8 cellular contexts compared by ENCODE assay signal in the genomic region with DNA sequence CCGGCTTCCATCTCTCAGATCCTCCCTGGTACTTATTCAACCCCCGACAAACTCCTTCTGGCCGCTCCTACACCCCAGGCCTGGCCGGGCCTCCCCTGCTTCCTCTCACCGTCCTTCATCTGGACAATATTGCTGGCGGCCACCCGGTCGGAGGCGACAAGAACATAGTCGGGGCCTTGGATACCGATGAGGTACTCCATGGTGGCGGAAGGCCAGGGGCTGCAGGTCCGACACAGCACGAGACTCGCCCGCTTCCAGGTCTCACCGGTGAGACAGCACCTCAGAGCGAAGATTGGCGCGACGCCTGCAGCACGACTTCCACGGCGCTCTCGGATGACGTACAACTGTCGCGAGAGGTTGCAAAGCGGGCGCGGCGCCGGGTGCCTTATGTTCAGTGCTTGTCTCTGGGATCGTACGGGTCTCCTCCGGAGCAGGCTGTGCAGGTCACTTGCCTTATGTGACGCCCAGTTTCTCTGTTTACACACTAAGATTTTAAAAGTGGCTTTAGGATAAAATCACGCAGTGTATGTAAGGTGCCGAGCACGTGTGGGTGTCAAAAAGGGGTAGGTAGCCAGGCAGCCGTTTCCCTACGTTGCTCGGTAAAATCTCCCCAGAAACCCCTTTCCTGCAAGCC. TPM values are rescaled to one million over a fixed set of nuclear protein-coding genes. Genes with fewer than 3 reads are reported as not detected.
A peak's percentile ranks its signal among the peaks of the same experiment; 100 is the strongest.
DNase-seq lines count a peak whose midpoint lies in the region; ATAC-seq, FAIRE-seq and TF ChIP-seq lines count a peak whose summit lies in the region.

A gene (minus strand): TSS at position 294 of the 634 bp plus-strand sequence. CDS start 94 bp downstream, at position 200.

- CTCF ChIA-PET in endothelial cell of umbilical vein (lab: Charles Lee): interaction anchor here (0.7 to 1.2 kb wide), 2 partner anchors 74 to 484 kb away, joined by 4 to 5 read pairs; no protein-coding TSS in a partner anchor

- H3K4me3 Mint-ChIP-seq in IgD-negative memory B cell: peak within 1 kb of the TSS; percentile 99 to 100 (median 100)
- peak within 1 kb of the TSS; percentile 99 for H3K4me3 Mint-ChIP-seq in mesothelial cell of epicardium

- H3K9ac ChIP-seq in endothelial cell of umbilical vein (replicated peaks; ENCODE audit: extremely low read depth, insufficient read depth, low read length): peak within 1 kb of the TSS; percentile 96

- H3K79me2 ChIP-seq in endothelial cell of umbilical vein (ENCODE audit: control insufficient read depth, insufficient read depth, low read length): peaks cover 48% of the 10 kb centered on the region

- dilution Hi-C loops in endothelial cell of umbilical vein (cut with MboI; ENCODE audit: extremely low pct_ligation_motif_present, low sequenced_read_pairs): loop anchor here (25.0 kb wide), 1 partner anchor 96 kb away; no protein-coding TSS in a partner anchor

- DNase-seq in D721Med (ENCODE audit: insufficient read length, low spot score) (peak; percentile 80), OCI-M1 (lab: John Stamatoyannopoulos, UW) (peak; percentile 97), activated T-cell treated with anti-CD3 and anti-CD28 coated beads for 24 hours (ENCODE audit: low read depth) (peak; percentile 96), endothelial cell of umbilical vein (ENCODE audit: low read depth, low spot score) (peak; percentile 96), mesothelial cell of epicardium (ENCODE audit: low spot score in 2 of 2, unreplicated experiment in 2 of 2) (peak; percentile 92 to 98)
- DNase-seq in stimulated activated CD8-positive, alpha-beta memory T cell treated with anti-CD3 and anti-CD28 coated beads, Interleukin-15, amount 100 ng/mL, for 4 hours (ENCODE audit: low read depth in 2 of 2): peak; percentile 89 to 93

- peaks cover 13 to 20% of the 10 kb centered on the region in 2 experiments for H3K27me3 ChIP-seq in endothelial cell of umbilical vein (ENCODE audit: control insufficient read depth in 2 of 2, insufficient read depth in 2 of 2, low read length in 2 of 2)

- H3K4me2 ChIP-seq in endothelial cell of umbilical vein (ENCODE audit: insufficient read depth, low read length): peak within 1 kb of the TSS; percentile 63

- H3K4me3 ChIP-seq in endothelial cell of umbilical vein (replicated peaks in 1 of 3; ENCODE audit: insufficient read depth in 1 of 3, low read depth in 1 of 3, low read length in 3 of 3): peak within 1 kb of the TSS; percentile 64 to 100 (median 80)

- intact Hi-C loops in endothelial cell of umbilical vein (cut with micrococcal nuclease): loop anchor here (2.0 kb wide), 1 partner anchor 127 kb away; a partner anchor contains a TSS

- H3K4me1 Mint-ChIP-seq in IgD-negative memory B cell (peaks cover 32 to 35% (median 32%) of the 10 kb centered on the region in 3 donors), mesothelial cell of epicardium (peaks cover 30% of the 10 kb centered on the region)

- peaks cover 24% of the 10 kb centered on the region for H3K4me1 ChIP-seq in endothelial cell of umbilical vein (ENCODE audit: control insufficient read depth, extremely low read depth, insufficient read depth, low read length)

- no peaks in the 10 kb centered on the region for H3K9me3 Mint-ChIP-seq in IgD-negative memory B cell
- H3K9me3 Mint-ChIP-seq in mesothelial cell of epicardium: no peaks in the 10 kb centered on the region

- no peaks in the 10 kb centered on the region for H4K20me1 ChIP-seq in endothelial cell of umbilical vein (replicated peaks; ENCODE audit: control insufficient read depth, extremely low read depth, insufficient read depth, low read length)

- FAIRE-seq in D721Med (lab: Jason Lieb, UNC) (no peak), endothelial cell of umbilical vein (lab: Jason Lieb, UNC) (peak; percentile 93)

- H2AFZ ChIP-seq in endothelial cell of umbilical vein (ENCODE audit: low read depth, low read length): peak within 1 kb of the TSS; percentile 76

- ATAC-seq in GM21526 (IDR thresholded peaks at IDR 0.05; ENCODE audit: low FRiP score, unreplicated experiment): peak; percentile 79

- peaks cover 9% of the 10 kb centered on the region for H3K27me3 Mint-ChIP-seq in IgD-negative memory B cell
- H3K27me3 Mint-ChIP-seq in mesothelial cell of epicardium (ENCODE audit: low read depth): peaks cover 20% of the 10 kb centered on the region

- no peaks in the 10 kb centered on the region for H3K36me3 ChIP-seq in endothelial cell of umbilical vein (ENCODE audit: control insufficient read depth in 2 of 2, extremely low read depth in 1 of 2, insufficient read depth in 2 of 2, low read length in 2 of 2)

- H3K9me1 ChIP-seq in endothelial cell of umbilical vein (replicated peaks; ENCODE audit: control insufficient read depth, extremely low read depth, insufficient read depth, low read length): no peaks in the 10 kb centered on the region

- peaks cover 2% of the 10 kb centered on the region for H3K36me3 Mint-ChIP-seq in IgD-negative memory B cell
- peaks cover 3% of the 10 kb centered on the region for H3K36me3 Mint-ChIP-seq in mesothelial cell of epicardium

- no peaks in the 10 kb centered on the region for H3K9me3 ChIP-seq in endothelial cell of umbilical vein (replicated peaks; ENCODE audit: control insufficient read depth, insufficient read depth, low read length)

- TF ChIP-seq CTCF in D721Med (IDR thresholded peaks at IDR 0.05; ENCODE audit: insufficient read depth, missing control alignments) (no peak), endothelial cell of umbilical vein (IDR thresholded peaks at IDR 0.05; ENCODE audit: extremely low read depth in 1 of 2, insufficient read depth in 1 of 2, low read depth in 1 of 2, low read length in 2 of 2) (no peak), mesothelial cell of epicardium (IDR thresholded peaks at IDR 0.05; ENCODE audit: unreplicated experiment) (no peak)

- POLR2A ChIA-PET in endothelial cell of umbilical vein (lab: Charles Lee): no interaction called here

- peak; percentile 94 for TF ChIP-seq POLR2A in endothelial cell of umbilical vein (IDR thresholded peaks at IDR 0.05; ENCODE audit: low read depth, low read length)

- peak within 1 kb of the TSS; percentile 81 for H3K27ac ChIP-seq in endothelial cell of umbilical vein (ENCODE audit: insufficient read depth, low read depth, low read length)

- peak within 1 kb of the TSS; percentile 96 to 99 (median 99) for H3K27ac Mint-ChIP-seq in IgD-negative memory B cell
- H3K27ac Mint-ChIP-seq in mesothelial cell of epicardium: peak within 1 kb of the TSS; percentile 100

- BruUV-seq in endothelial cell of umbilical vein (replicated peaks; lab: Mats Ljungman, UMichigan): TSS peak; percentile 97

TF ChIP-seq in endothelial cell of umbilical vein, 7 proteins besides CTCF, POLR2A, EP300 and RAD21:
- TF ChIP-seq EZH2 (IDR thresholded peaks at IDR 0.05; ENCODE audit: borderline replicate concordance, low read depth, low read length, severe bottlenecking) (no peak), JUN (IDR thresholded peaks at IDR 0.05; ENCODE audit: borderline replicate concordance, insufficient read depth, insufficient read length, low read depth) (no peak), GATA2 (IDR thresholded peaks at IDR 0.05; ENCODE audit: insufficient read depth, insufficient read length, low read depth, low read length) (no peak), POLR2AphosphoS5 (IDR thresholded peaks at IDR 0.05; ENCODE audit: insufficient read depth, low read depth, low read length) (peak; percentile 85), MYC (IDR thresholded peaks at IDR 0.05; ENCODE audit: low read depth, low read length) (peak; percentile 81), FOS (IDR thresholded peaks at IDR 0.05; ENCODE audit: borderline replicate concordance, insufficient read depth, low read length) (no peak)
- TF ChIP-seq, protein P1, sequence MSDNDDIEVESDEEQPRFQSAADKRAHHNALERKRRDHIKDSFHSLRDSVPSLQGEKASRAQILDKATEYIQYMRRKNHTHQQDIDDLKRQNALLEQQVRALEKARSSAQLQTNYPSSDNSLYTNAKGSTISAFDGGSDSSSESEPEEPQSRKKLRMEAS (IDR thresholded peaks at IDR 0.05; ENCODE audit: insufficient read depth, insufficient read length): no peak

RNA-seq across cellular contexts. Expression of the gene that starts here (rescaled TPM):
- 77.3 TPM for polyA plus RNA-seq in IgD-negative memory B cell
- total RNA-seq in endothelial cell of umbilical vein: 93.6 and 101 TPM in 2 replicates
- polyA plus RNA-seq in endothelial cell of umbilical vein: 107 and 118 TPM in 2 replicates
- polyA plus RNA-seq in endothelial cell of umbilical vein (2011; cell fraction: cytosol; rRNA removed): 99.0 and 120 TPM in 2 replicates
- polyA plus RNA-seq in endothelial cell of umbilical vein (2011; cell fraction: nucleus; rRNA removed): 51.6 and 55.4 TPM in 2 replicates
- 78.2 and 122 TPM in 2 replicates for polyA plus RNA-seq in endothelial cell of umbilical vein (2012)
- 104 and 114 TPM in 2 replicates for polyA minus RNA-seq in endothelial cell of umbilical vein
- polyA minus RNA-seq in endothelial cell of umbilical vein (2011; cell fraction: cytosol; rRNA and poly(A)+ RNA removed): 59.4 TPM
- polyA minus RNA-seq in endothelial cell of umbilical vein (2011; cell fraction: nucleus; rRNA and poly(A)+ RNA removed): 20.5 and 25.7 TPM in 2 replicates
- 60.1 to 61.9 TPM (median 61.1 TPM) in 3 replicates for total RNA-seq in mesothelial cell of epicardium

Comparison
In these comparisons a context has a peak if more than half of its experiments do, and no peak if none do; other contexts are left out.
1. Peak in every context shown above with its lines: DNase-seq, ATAC-seq, H3K4me3 ChIP-seq and H3K27ac ChIP-seq.